ENCODE assay signal across 8 cellular contexts in the genomic region with DNA sequence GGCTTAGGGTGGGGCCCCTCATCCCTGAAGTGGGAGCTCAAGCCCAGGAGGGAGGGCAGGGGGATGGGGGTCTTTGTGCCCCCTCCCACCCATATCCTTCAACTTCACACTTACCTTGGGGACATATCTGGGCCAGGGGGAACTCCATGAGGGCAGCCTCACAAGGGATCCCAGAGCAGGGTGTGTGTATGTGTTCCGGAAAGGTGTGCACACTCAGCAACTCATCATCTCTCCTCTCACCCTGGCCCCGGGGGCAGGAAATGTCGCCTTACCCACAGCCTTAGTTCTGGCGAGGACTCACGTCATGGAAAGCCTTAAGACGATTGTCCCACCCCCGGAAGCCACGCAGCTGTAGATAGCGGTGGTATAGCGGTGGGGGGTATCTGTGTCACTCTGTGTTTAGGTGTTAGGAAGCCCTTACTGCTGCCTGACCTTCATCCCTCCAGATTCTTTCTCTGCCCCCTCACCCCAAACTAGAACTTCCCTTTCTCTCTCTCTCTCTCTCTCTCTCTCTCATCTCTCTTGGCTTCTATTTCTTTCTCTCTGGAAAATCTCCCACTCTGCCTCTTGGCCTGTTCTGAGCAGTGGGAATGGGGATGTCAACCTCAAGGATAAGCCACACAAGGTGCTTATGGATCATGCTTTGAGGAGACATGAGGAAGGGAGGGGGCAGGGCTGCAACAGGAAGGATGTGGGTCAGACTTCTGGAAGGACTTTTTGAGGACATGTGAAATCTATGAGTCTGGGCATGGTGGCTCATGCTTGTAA. TPM values are rescaled to one million over a fixed set of nuclear protein-coding genes. Genes with fewer than 3 reads are reported as not detected.
DNase-seq lines count a peak whose midpoint lies in the region; ATAC-seq lines count a peak whose summit lies in the region.

A gene (minus strand): TSS at position 288 of the 768 bp plus-strand sequence. CDS start 140 bp downstream, at position 148.

- peaks cover 58% of the 10 kb centered on the region for H3K4me1 ChIP-seq in BLaER1

- peak; percentile 67 for ATAC-seq in GM21447 (IDR thresholded peaks at IDR 0.05; ENCODE audit: unreplicated experiment)
- ATAC-seq in Right ventricle myocardium superior (ENCODE audit: poor library complexity): peak; percentile 44

- H3K9ac ChIP-seq in BLaER1: peak within 1 kb of the TSS; percentile 82

- H3K4me2 ChIP-seq in BLaER1: peak within 1 kb of the TSS; percentile 100

- H3K4me3 ChIP-seq in BLaER1: peak within 1 kb of the TSS; percentile 65

- no peaks in the 10 kb centered on the region for H3K9me3 ChIP-seq in BLaER1

- H3K27me3 ChIP-seq in BLaER1: no peaks in the 10 kb centered on the region

- intact Hi-C loops in Right ventricle myocardium superior (cut with DNase I): no loop called here

- H4K20me1 ChIP-seq in BLaER1: no peaks in the 10 kb centered on the region

- H3K27ac ChIP-seq in BLaER1: peak within 1 kb of the TSS; percentile 92

- DNase-seq in NK-92 treated with Interleukin-12 subunit alpha and Interleukin-12 subunit beta, amount 100 ng/mL, for 24 hours (lab: John Stamatoyannopoulos, UW): peak; percentile 92
- DNase-seq in activated T-cell treated with anti-CD3 and anti-CD28 coated beads for 24 hours (ENCODE audit: low read depth): peak; percentile 92
- DNase-seq in Right ventricle myocardium superior: peak; percentile 68
- DNase-seq in stimulated activated CD4-positive, alpha-beta T cell treated with anti-CD3 and anti-CD28 coated beads, Interleukin-2, amount 100 ng/mL, for 48 hours: peak; percentile 81 to 82
- DNase-seq in T1000 (lab: John Stamatoyannopoulos, UW): no peak
- no peak for DNase-seq in DMS53 (lab: John Stamatoyannopoulos, UW)

- H3K36me3 ChIP-seq in BLaER1: peaks cover 7% of the 10 kb centered on the region

RNA-seq across cellular contexts. Expression of the gene that starts here (rescaled TPM):
- total RNA-seq in Right ventricle myocardium superior: 1.1 TPM

Comparison
In these comparisons a context has a peak if more than half of its experiments do, and no peak if none do; other contexts are left out.
1. DNase-seq: peak in NK-92 treated with Interleukin-12 subunit alpha and Interleukin-12 subunit beta, amount 100 ng/mL, for 24 hours (single experiment), activated T-cell treated with anti-CD3 and anti-CD28 coated beads for 24 hours (single experiment), Right ventricle myocardium superior (single experiment) and stimulated activated CD4-positive, alpha-beta T cell treated with anti-CD3 and anti-CD28 coated beads, Interleukin-2, amount 100 ng/mL, for 48 hours (2 of 2); none in T1000 (single experiment) and DMS53 (single experiment).